Comparison of ENCODE assay signal across 15 cellular contexts in genomic region chr3:70393881-70394612, GRCh38.
DNase-seq lines count a peak whose midpoint lies in the region; ATAC-seq, FAIRE-seq and TF ChIP-seq lines count a peak whose summit lies in the region.
"Had no signal": no experiment of that assay in that cellular context is flagged by ENCODE, and none has a peak within 500 bp of the region (broad histone marks: within the 10 kb centered on the region; RNA-seq: fewer than 3 reads in every experiment).

No MANE protein-coding gene starts in this region.

- no peak overlapping the region for H3K4me3 ChIP-seq in upper lobe of right lung
- H3K4me3 ChIP-seq: BLaER1 treated with 17β-estradiol and CSF1 and Interleukin-3, amounts not matched to agents 10 nM and 100 nM had no signal

- ATAC-seq in upper lobe of right lung (peak; percentile 55), HG03280 (IDR thresholded peaks at IDR 0.05; ENCODE audit: unreplicated experiment) (no peak)
- ATAC-seq: HCT116 had no signal

- FAIRE-seq in RCC 7860 (lab: Jason Lieb, UNC), result no peak
- FAIRE-seq: H54 had no signal

- DNase-seq in NCI-H510A treated with DMSO at 0.1 percent for 48 hours (lab: John Stamatoyannopoulos, UW) (peak; percentile 27), NCI-H510A (lab: John Stamatoyannopoulos, UW) (no peak), NCI-H2029 (lab: John Stamatoyannopoulos, UW) (peak; percentile 1), mucosa of gallbladder (ENCODE audit: low spot score) (peak; percentile 18), upper lobe of right lung (no peak), RCC 7860 (ENCODE audit: low spot score) (no peak)
- DNase-seq: 8988T; ACHN; CD4-positive, CD25-positive, alpha-beta regulatory T cell; DMS53; GF-D8 had no signal

- H3K4me1 ChIP-seq in upper lobe of right lung, result no peaks in the 10 kb centered on the region
- H3K4me1 ChIP-seq: BLaER1 treated with 17β-estradiol and CSF1 and Interleukin-3, amounts not matched to agents 10 nM and 100 nM had no signal

- H3K9me3 ChIP-seq in upper lobe of right lung, result no peaks in the 10 kb centered on the region

- H3K27me3 ChIP-seq in upper lobe of right lung, result no peaks in the 10 kb centered on the region
- H3K27me3 ChIP-seq: BLaER1 treated with 17β-estradiol and CSF1 and Interleukin-3, amounts not matched to agents 10 nM and 100 nM had no signal

- TF ChIP-seq CTCF in upper lobe of right lung (IDR thresholded peaks at IDR 0.05), result no peak

- intact Hi-C loops in upper lobe of right lung (cut with DNase I), result no loop called here

- no peak overlapping the region for H3K27ac ChIP-seq in upper lobe of right lung
- H3K27ac ChIP-seq: BLaER1 treated with 17β-estradiol and CSF1 and Interleukin-3, amounts not matched to agents 10 nM and 100 nM had no signal

- no peaks in the 10 kb centered on the region for H3K36me3 ChIP-seq in upper lobe of right lung
- H3K36me3 ChIP-seq: BLaER1 treated with 17β-estradiol and CSF1 and Interleukin-3, amounts not matched to agents 10 nM and 100 nM had no signal

Comparison
In these comparisons a context has a peak if more than half of its experiments do, and no peak if none do; other contexts are left out.
1. DNase-seq: peak in NCI-H510A treated with DMSO at 0.1 percent for 48 hours (single experiment), NCI-H2029 (single experiment) and mucosa of gallbladder (single experiment); none in NCI-H510A (single experiment), upper lobe of right lung (single experiment) and RCC 7860 (single experiment).